ENCODE assay signal across 18 cellular contexts in genomic region chr12:99287136-99287535, GRCh38.
DNase-seq lines count a peak whose midpoint lies in the region; ATAC-seq, FAIRE-seq and TF ChIP-seq lines count a peak whose summit lies in the region.
"Had no signal": no experiment of that assay in that cellular context is flagged by ENCODE, and none has a peak within 500 bp of the region (broad histone marks: within the 10 kb centered on the region; RNA-seq: fewer than 3 reads in every experiment).

No MANE protein-coding gene starts in this region.

- H3K36me3 ChIP-seq in IMR-90 (ENCODE audit: control insufficient read depth, insufficient read depth, low read length) (no peaks in the 10 kb centered on the region), H1 (ENCODE audit: control insufficient read depth in 2 of 4, insufficient read depth in 4 of 4, low read length in 3 of 4) (no peaks in the 10 kb centered on the region), mesenchymal stem cell (ENCODE audit: control insufficient read depth in 1 of 2, insufficient read depth in 2 of 2, low read depth in 1 of 2, low read length in 2 of 2) (no peaks in the 10 kb centered on the region)
- H3K36me3 ChIP-seq: HAP-1 had no signal

- no peaks in the 10 kb centered on the region for H3K9me1 ChIP-seq in IMR-90 (ENCODE audit: insufficient read depth, low read length)

- no peak for TF ChIP-seq POLR2A in IMR-90 (IDR thresholded peaks at IDR 0.05; ENCODE audit: low read depth, low read length)
- TF ChIP-seq POLR2A in H1 (IDR thresholded peaks at IDR 0.05; ENCODE audit: control extremely low read depth in 1 of 2, low read depth in 2 of 2, low read length in 2 of 2): no peak

- H2AFZ ChIP-seq in IMR-90 (replicated peaks; ENCODE audit: low read length, poor library complexity): peak overlapping the region; percentile 11
- no peak overlapping the region for H2AFZ ChIP-seq in H1 (ENCODE audit: low read length)
- no peak overlapping the region for H2AFZ ChIP-seq in mesenchymal stem cell (ENCODE audit: low read depth, low read length)

- DNase-seq in GM10266 (ENCODE audit: extremely low spot score) (no peak), IMR-90 (no peak), H1 (ENCODE audit: low read depth in 1 of 2, low spot score in 2 of 2) (no peak), mesenchymal stem cell (no peak)
- no peak for DNase-seq in activated CD8-positive, alpha-beta memory T cell treated with anti-CD3 and anti-CD28 coated beads for 24 hours
- no peak for DNase-seq in activated T-cell treated with anti-CD3 and anti-CD28 coated beads, Interleukin-2, amount 50 U/mL, for 1 hour
- DNase-seq: CD8-positive, alpha-beta T cell; COR-L47; DMS153; DMS79 treated with DMSO at 0.1 percent for 48 hours; EL had no signal

- intact Hi-C loops in IMR-90 (cut with micrococcal nuclease): no loop called here

- H2BK20ac ChIP-seq in IMR-90 (ENCODE audit: low read depth, low read length) (no peak overlapping the region), H1 (ENCODE audit: low read length) (no peak overlapping the region)

- dilution Hi-C loops in IMR-90 (cut with HindIII; ENCODE audit: low sequenced_read_pairs, unreplicated experiment): no loop called here

- H4K8ac ChIP-seq in IMR-90 (ENCODE audit: low read depth in 2 of 2, low read length in 2 of 2) (no peak overlapping the region), H1 (ENCODE audit: extremely low read depth, insufficient read depth, low read length) (no peak overlapping the region), mesenchymal stem cell (ENCODE audit: low read length) (no peak overlapping the region)

- no peaks in the 10 kb centered on the region for H3K79me1 ChIP-seq in IMR-90 (ENCODE audit: low read depth in 1 of 2, low read length in 2 of 2)
- no peaks in the 10 kb centered on the region for H3K79me1 ChIP-seq in H1 (ENCODE audit: low read depth, low read length)
- H3K79me1 ChIP-seq in mesenchymal stem cell (replicated peaks; ENCODE audit: low read length, poor library complexity, severe bottlenecking): no peaks in the 10 kb centered on the region

- no peak overlapping the region for H3K9ac ChIP-seq in IMR-90 (ENCODE audit: low read depth, low read length)
- H3K9ac ChIP-seq in H1 (replicated peaks in 1 of 4; ENCODE audit: extremely low read depth in 1 of 4, low read depth in 3 of 4, low read length in 3 of 4): no peak overlapping the region
- H3K9ac ChIP-seq in mesenchymal stem cell (ENCODE audit: low read length): no peak overlapping the region

- FAIRE-seq in H1 (lab: Jason Lieb, UNC): no peak
- FAIRE-seq: A204.1, D721Med, G401.6, HepG2, HTR-8/SVneo had no signal

- H2BK12ac ChIP-seq in H1 (ENCODE audit: low read depth, low read length) (no peak overlapping the region), mesenchymal stem cell (ENCODE audit: low read length in 2 of 2) (no peak overlapping the region)

- no peak overlapping the region for H3K56ac ChIP-seq in IMR-90 (ENCODE audit: extremely low read depth, insufficient read depth, low read length)
- H3K56ac ChIP-seq in H1 (replicated peaks; ENCODE audit: insufficient read length, low read depth, low read length): no peak overlapping the region

- no peak for TF ChIP-seq EP300 in H1 (IDR thresholded peaks at IDR 0.05; ENCODE audit: borderline replicate concordance in 1 of 2, low read depth in 2 of 2, low read length in 2 of 2)

- CTCF ChIA-PET in IMR-90 (lab: Yijun Ruan, JAX): no interaction called here
- CTCF ChIA-PET in H1 (lab: Charles Lee; ENCODE audit: partially characterized antibody): interaction anchor here (0.8 to 6.2 kb wide), 9 partner anchors 9 to 249 kb away, joined by 3 to 62 read pairs (median 4); no protein-coding TSS in a partner anchor

- no peak overlapping the region for H2AK5ac ChIP-seq in IMR-90 (ENCODE audit: low read depth, low read length)
- H2AK5ac ChIP-seq in H1 (ENCODE audit: low read depth, low read length): no peak overlapping the region
- H2AK5ac ChIP-seq in mesenchymal stem cell (ENCODE audit: low read length, severe bottlenecking): no peak overlapping the region

- no peak overlapping the region for H2AK9ac ChIP-seq in IMR-90 (replicated peaks; ENCODE audit: low read depth, low read length, poor library complexity)

- no peak overlapping the region for H3K14ac ChIP-seq in IMR-90 (replicated peaks; ENCODE audit: low read depth, low read length)
- H3K14ac ChIP-seq in H1 (ENCODE audit: insufficient read length): no peak overlapping the region
- H3K14ac ChIP-seq in mesenchymal stem cell (ENCODE audit: low read length in 2 of 2): no peak overlapping the region

- H2BK15ac ChIP-seq in IMR-90 (ENCODE audit: low read depth, low read length) (no peak overlapping the region), H1 (ENCODE audit: low read length) (no peak overlapping the region), mesenchymal stem cell (ENCODE audit: low read depth, poor library complexity, severe bottlenecking) (no peak overlapping the region)

- H3K79me2 ChIP-seq in H1 (ENCODE audit: control insufficient read depth in 1 of 2, insufficient read depth in 2 of 2, low read length in 2 of 2): no peaks in the 10 kb centered on the region

- H3K18ac ChIP-seq in IMR-90 (ENCODE audit: low read depth, low read length): no peak overlapping the region
- H3K18ac ChIP-seq in H1 (ENCODE audit: extremely low read depth, low read length): no peak overlapping the region
- no peak overlapping the region for H3K18ac ChIP-seq in mesenchymal stem cell (ENCODE audit: low read depth in 1 of 2, low read length in 2 of 2)

- no TSS peak for BruUV-seq in IMR-90 (replicated peaks; lab: Mats Ljungman, UMichigan)

- H4K5ac ChIP-seq in IMR-90 (ENCODE audit: low read depth, low read length): no peak overlapping the region
- no peak overlapping the region for H4K5ac ChIP-seq in H1 (ENCODE audit: insufficient read length, low read depth, low read length)

- H3K23ac ChIP-seq in IMR-90 (ENCODE audit: low read depth, low read length) (no peak overlapping the region), H1 (ENCODE audit: insufficient read length) (no peak overlapping the region), mesenchymal stem cell (ENCODE audit: low read length in 2 of 2) (no peak overlapping the region)

- no peaks in the 10 kb centered on the region for H3K23me2 ChIP-seq in H1 (ENCODE audit: low read depth, low read length)

- H3K4ac ChIP-seq in IMR-90 (ENCODE audit: low read depth, low read length): no peak overlapping the region
- no peak overlapping the region for H3K4ac ChIP-seq in H1 (replicated peaks; ENCODE audit: insufficient read length, low read depth, low read length)
- H3K4ac ChIP-seq in mesenchymal stem cell (ENCODE audit: low read depth in 1 of 2, low read length in 2 of 2): no peak overlapping the region

- ATAC-seq in IMR-90 (ENCODE audit: low read depth): no peak
- ATAC-seq in GM18498 (IDR thresholded peaks at IDR 0.05; ENCODE audit: unreplicated experiment): no peak
- ATAC-seq: CD8-positive, alpha-beta T cell; HepG2 had no signal

- H3K4me2 ChIP-seq in IMR-90 (ENCODE audit: low read depth, low read length) (no peak overlapping the region), H1 (ENCODE audit: insufficient read depth in 1 of 2, low read depth in 2 of 2, low read length in 2 of 2) (no peak overlapping the region), mesenchymal stem cell (ENCODE audit: low read length, poor library complexity, severe bottlenecking) (no peak overlapping the region)

- H4K91ac ChIP-seq in IMR-90 (ENCODE audit: insufficient read depth, low read depth, low read length) (no peak overlapping the region), H1 (replicated peaks; ENCODE audit: insufficient read length, low read length) (no peak overlapping the region), mesenchymal stem cell (ENCODE audit: low read length) (peak overlapping the region; percentile 50)

- H3K9me3 ChIP-seq in IMR-90 (ENCODE audit: control insufficient read depth, insufficient read depth, low read length) (peaks cover 13% of the 10 kb centered on the region), H1 (ENCODE audit: insufficient read depth in 2 of 2, low read depth in 1 of 2, low read length in 1 of 2) (peaks cover 0 to 2% of the 10 kb centered on the region in 2 experiments; a peak in 1 of 4 replicates), mesenchymal stem cell (ENCODE audit: control insufficient read depth, low read length) (peaks cover 44% of the 10 kb centered on the region)
- H3K9me3 ChIP-seq: HAP-1 had no signal

- H4K20me1 ChIP-seq in IMR-90 (ENCODE audit: insufficient read depth, low read length) (no peaks in the 10 kb centered on the region), H1 (replicated peaks in 1 of 2; ENCODE audit: control insufficient read depth in 1 of 2, insufficient read depth in 2 of 2, low read length in 2 of 2) (no peaks in the 10 kb centered on the region)

- TF ChIP-seq CTCF in GM10266 (IDR thresholded peaks at IDR 0.05; ENCODE audit: control insufficient read depth, insufficient read depth, low read depth, missing control alignments): peak; percentile 10
- TF ChIP-seq CTCF in IMR-90 (conservative IDR thresholded peaks at IDR 0.05; ENCODE audit: low read depth, low read length): no peak
- TF ChIP-seq CTCF in H1 (IDR thresholded peaks at IDR 0.05; ENCODE audit: control extremely low read depth in 1 of 3, insufficient read depth in 1 of 3, low read depth in 1 of 3, low read length in 3 of 3): peak in 2 of 3 experiments; percentile 22 to 32; a peak in 2 of 4 replicates

- in situ Hi-C loops in IMR-90 (cut with MboI; ENCODE audit: low sequenced_read_pairs): no loop called here

- H3K27me3 ChIP-seq in IMR-90 (ENCODE audit: control insufficient read depth, insufficient read depth, low read length) (no peaks in the 10 kb centered on the region), H1 (replicated peaks in 1 of 4; ENCODE audit: control insufficient read depth in 3 of 4, extremely low read depth in 1 of 4, insufficient read depth in 3 of 4, low read length in 3 of 4) (no peaks in the 10 kb centered on the region), mesenchymal stem cell (ENCODE audit: control insufficient read depth in 1 of 2, insufficient read depth in 1 of 2, low read length in 2 of 2) (no peaks in the 10 kb centered on the region)

- H3K4me1 ChIP-seq in IMR-90 (ENCODE audit: control insufficient read depth, insufficient read depth, low read length) (no peaks in the 10 kb centered on the region), H1 (replicated peaks in 1 of 4; ENCODE audit: control insufficient read depth in 3 of 4, insufficient read depth in 4 of 4, low read length in 3 of 4) (no peaks in the 10 kb centered on the region), mesenchymal stem cell (ENCODE audit: control insufficient read depth, insufficient read depth, low read depth, low read length) (no peaks in the 10 kb centered on the region)

- H3K27ac ChIP-seq in IMR-90 (ENCODE audit: insufficient read depth, low read length): no peak overlapping the region
- H3K27ac ChIP-seq in H1 (ENCODE audit: low read depth, low read length): no peak overlapping the region
- no peak overlapping the region for H3K27ac ChIP-seq in mesenchymal stem cell (ENCODE audit: low read length, poor library complexity, severe bottlenecking)

- H2BK120ac ChIP-seq in IMR-90 (ENCODE audit: low read depth, low read length): no peak overlapping the region
- no peak overlapping the region for H2BK120ac ChIP-seq in H1 (replicated peaks; ENCODE audit: low read depth, low read length)
- H2BK120ac ChIP-seq in mesenchymal stem cell (ENCODE audit: low read depth, low read length): no peak overlapping the region

- no peak for TF ChIP-seq RAD21 in IMR-90 (IDR thresholded peaks at IDR 0.05; ENCODE audit: low read length)
- TF ChIP-seq RAD21 in H1 (IDR thresholded peaks at IDR 0.05 in 1 of 2, conservative IDR thresholded peaks at IDR 0.05 in 1 of 2; ENCODE audit: low read depth in 2 of 2, low read length in 2 of 2): peak; percentile 68 to 76

- H3K4me3 ChIP-seq in IMR-90 (ENCODE audit: insufficient read depth, low read depth, low read length): no peak overlapping the region
- H3K4me3 ChIP-seq in H1 (ENCODE audit: extremely low read depth in 1 of 4, insufficient read depth in 2 of 4, low read depth in 3 of 4, low read length in 4 of 4): no peak overlapping the region
- H3K4me3 ChIP-seq in mesenchymal stem cell (ENCODE audit: insufficient read depth in 1 of 2, low read depth in 1 of 2, low read length in 2 of 2): no peak overlapping the region
- H3K4me3 ChIP-seq: HAP-1 had no signal

- POLR2A ChIA-PET in IMR-90 (lab: Charles Lee; ENCODE audit: unreplicated experiment): no interaction called here
- POLR2A ChIA-PET in H1 (lab: Charles Lee; ENCODE audit: partially characterized antibody): no interaction called here

- no peak overlapping the region for H2BK5ac ChIP-seq in IMR-90 (ENCODE audit: low read depth, low read length, poor library complexity, severe bottlenecking)
- no peak overlapping the region for H2BK5ac ChIP-seq in H1 (ENCODE audit: low read depth, low read length)
- no peak overlapping the region for H2BK5ac ChIP-seq in mesenchymal stem cell (ENCODE audit: low read depth, low read length, poor library complexity, severe bottlenecking)

- WGBS in IMR-90 (ENCODE audit: extremely low coverage in 2 of 2, insufficient read length in 1 of 2), 2 experiments: no CpG with 5 or more reads among the region's 1 CpG
- 81% methylated on average over 1 of the region's 1 CpG; no CpG with 5 or more reads in 1 of the 2 experiments for WGBS in H1 (ENCODE audit: extremely low coverage in 1 of 2, insufficient coverage in 1 of 2, insufficient read length in 1 of 2, insufficient replicate concordance in 2 of 2, low coverage in 1 of 2, low lambda C conversion rate in 2 of 2, missing lambda C conversion rate in 1 of 2), 2 experiments
- no CpG with 5 or more reads among the region's 1 CpG for WGBS in mesenchymal stem cell
